Comparison of ENCODE assay signal across 20 cellular contexts in genomic region chr16:66446737-66447136, GRCh38. TPM values are rescaled to one million over a fixed set of nuclear protein-coding genes. Genes with fewer than 3 reads are reported as not detected.
"Had no signal": no experiment of that assay in that cellular context is flagged by ENCODE, and none has a peak within 500 bp of the region (broad histone marks: within the 10 kb centered on the region; RNA-seq: fewer than 3 reads in every experiment).

No MANE protein-coding gene starts in this region.

- H3K27ac ChIP-seq: esophagus muscularis mucosa, lower lobe of right lung, thyroid gland, WERI-Rb-1 had no signal

- H3K4me3 ChIP-seq: esophagus muscularis mucosa, lower lobe of right lung, thyroid gland had no signal

- ATAC-seq: activated CD8-positive, alpha-beta T cell treated with anti-CD3 and anti-CD28 coated beads, Interleukin-2, amount 10 ng/mL, durations not matched to agents 7 days and 5 days; lower lobe of right lung; naive thymus-derived CD4-positive, alpha-beta T cell; T-cell had no signal

- H3K9me3 ChIP-seq: esophagus muscularis mucosa, lower lobe of right lung, thyroid gland had no signal

- H3K36me3 ChIP-seq: esophagus muscularis mucosa, lower lobe of right lung, thyroid gland, WERI-Rb-1 had no signal

- DNase-seq: activated CD4-positive, alpha-beta T cell treated with anti-CD3 and anti-CD28 coated beads, Interleukin-2, amount 10 ng/mL, durations not matched to agents 7 days and 5 days; activated CD4-positive, CD25-positive, alpha-beta regulatory T cell treated with anti-CD3 and anti-CD28 coated beads, Interleukin-2, amount 50 U/mL, for 72 hours; activated CD8-positive, alpha-beta T cell treated with anti-CD3 and anti-CD28 coated beads, Interleukin-2, amount 10 ng/mL, durations not matched to agents 7 days and 5 days; activated gamma-delta T cell; anterior cingulate cortex; central memory CD4-positive, alpha-beta T cell; effector memory CD4-positive, alpha-beta T cell; glutamatergic neuron; hippocampal formation; lower lobe of right lung; naive thymus-derived CD4-positive, alpha-beta T cell; stimulated activated CD4-positive, alpha-beta T cell treated with anti-CD3 and anti-CD28 coated beads, Interleukin-12 subunit alpha, Interleukin-12 subunit beta, amount 100 ng/mL, for 4 hours; stimulated activated CD4-positive, alpha-beta T cell treated with anti-CD3 and anti-CD28 coated beads, Interleukin-4, amount 100 ng/mL, for 4 hours; substantia nigra; thyroid gland; WERI-Rb-1 had no signal

- H3K4me1 ChIP-seq: esophagus muscularis mucosa, lower lobe of right lung, thyroid gland had no signal

- H3K27me3 ChIP-seq: thyroid gland had no signal

RNA-seq across cellular contexts. Expression of gene BEAN1, which starts 19.6 kb away (rescaled TPM):
- total RNA-seq: activated CD4-positive, alpha-beta T cell treated with anti-CD3 and anti-CD28 coated beads, Interleukin-2, amount 10 ng/mL, durations not matched to agents 7 days and 5 days; activated CD8-positive, alpha-beta T cell treated with anti-CD3 and anti-CD28 coated beads, Interleukin-2, amount 10 ng/mL, durations not matched to agents 7 days and 5 days; activated T-helper 1 cell treated with anti-CD3 and anti-CD28 coated beads, Interleukin-12 subunit alpha, Interleukin-12 subunit beta, Interleukin-2, Interleukin-4 antibody, amounts not matched to agents 30 ng/mL and 10 ng/mL and 1 ng/mL, durations not matched to agents 14 hours and 24 hours and 36 hours; endothelial cell of umbilical vein; naive thymus-derived CD4-positive, alpha-beta T cell; T-cell had no signal
